Comparison of ENCODE assay signal across 31 cellular contexts in genomic region chr4:39908284-39908683, GRCh38.
DNase-seq lines count a peak whose midpoint lies in the region; ATAC-seq, FAIRE-seq and TF ChIP-seq lines count a peak whose summit lies in the region.
"Had no signal": no experiment of that assay in that cellular context is flagged by ENCODE, and none has a peak within 500 bp of the region (broad histone marks: within the 10 kb centered on the region; RNA-seq: fewer than 3 reads in every experiment).

No MANE protein-coding gene starts in this region.

- peaks cover 94% of the 10 kb centered on the region for H3K36me3 Mint-ChIP-seq in activated T-cell treated with anti-CD3 and anti-CD28 coated beads, Interleukin-2, amount 50 U/mL, for 24 hours (ENCODE audit: low read depth)

- no peaks in the 10 kb centered on the region for H3K23me2 ChIP-seq in H1 (ENCODE audit: low read depth, low read length)

- H3K4me1 Mint-ChIP-seq in activated T-cell treated with anti-CD3 and anti-CD28 coated beads, Interleukin-2, amount 50 U/mL, for 24 hours (ENCODE audit: low read depth) = peaks cover 12% of the 10 kb centered on the region
- H3K4me1 Mint-ChIP-seq: brain, GM23338, memory B cell had no signal

- no peak for TF ChIP-seq RAD21 in H1 (IDR thresholded peaks at IDR 0.05 in 1 of 2, conservative IDR thresholded peaks at IDR 0.05 in 1 of 2; ENCODE audit: low read depth in 2 of 2, low read length in 2 of 2)

- no peak overlapping the region for H2BK12ac ChIP-seq in H1 (ENCODE audit: low read depth, low read length)

- 68 to 74% methylated on average over 2 of the region's 2 CpGs for WGBS in GM23248 (ENCODE audit: low coverage in 1 of 2, low lambda C conversion rate in 2 of 2, missing lambda C conversion rate in 2 of 2), 2 experiments
- 92% methylated on average over 2 of the region's 2 CpGs; no CpG with 5 or more reads in 1 of the 2 experiments for WGBS in H1 (ENCODE audit: extremely low coverage in 1 of 2, insufficient coverage in 1 of 2, insufficient read length in 1 of 2, insufficient replicate concordance in 2 of 2, low coverage in 1 of 2, low lambda C conversion rate in 2 of 2, missing lambda C conversion rate in 1 of 2), 2 experiments

- no peak for TF ChIP-seq POLR2A in H1 (IDR thresholded peaks at IDR 0.05; ENCODE audit: control extremely low read depth in 1 of 2, low read depth in 2 of 2, low read length in 2 of 2)

- no peak overlapping the region for H4K8ac ChIP-seq in H1 (ENCODE audit: extremely low read depth, insufficient read depth, low read length)

- POLR2A ChIA-PET in H1 (lab: Charles Lee; ENCODE audit: partially characterized antibody) = interaction anchor here (1.0 kb wide), 1 partner anchor 10 kb away, joined by 4 read pairs; no protein-coding TSS in a partner anchor

- H3K9me3 Mint-ChIP-seq in activated T-cell treated with anti-CD3 and anti-CD28 coated beads, Interleukin-2, amount 50 U/mL, for 24 hours = no peaks in the 10 kb centered on the region
- H3K9me3 Mint-ChIP-seq: brain, GM23338, memory B cell, naive B cell had no signal

- intact Hi-C loops in left lung (cut with DNase I) = no loop called here

- no peaks in the 10 kb centered on the region for H3K4me1 ChIP-seq in GM23248 (ENCODE audit: insufficient read depth)
- no peaks in the 10 kb centered on the region for H3K4me1 ChIP-seq in H1 (replicated peaks in 1 of 4; ENCODE audit: control insufficient read depth in 3 of 4, insufficient read depth in 4 of 4, low read length in 3 of 4)
- H3K4me1 ChIP-seq in left lung = no peaks in the 10 kb centered on the region
- H3K4me1 ChIP-seq: BLaER1 treated with 17β-estradiol and CSF1 and Interleukin-3, amounts not matched to agents 10 nM and 100 nM; Caco-2; psoas muscle; stomach; tibial nerve had no signal

- H3K27me3 ChIP-seq in GM23248 (replicated peaks; ENCODE audit: insufficient read depth) (no peaks in the 10 kb centered on the region), H1 (replicated peaks in 1 of 4; ENCODE audit: control insufficient read depth in 3 of 4, extremely low read depth in 1 of 4, insufficient read depth in 3 of 4, low read length in 3 of 4) (no peaks in the 10 kb centered on the region), left lung (no peaks in the 10 kb centered on the region)
- H3K27me3 ChIP-seq: BLaER1 treated with 17β-estradiol and CSF1 and Interleukin-3, amounts not matched to agents 10 nM and 100 nM; heart left ventricle; MG63; stomach; tibial nerve had no signal

- H3K56ac ChIP-seq in H1 (replicated peaks; ENCODE audit: insufficient read length, low read depth, low read length) = no peak overlapping the region

- no peak overlapping the region for H2BK15ac ChIP-seq in H1 (ENCODE audit: low read length)

- no peak overlapping the region for H2BK120ac ChIP-seq in H1 (replicated peaks; ENCODE audit: low read depth, low read length)

- no peaks in the 10 kb centered on the region for H3K27me3 Mint-ChIP-seq in activated T-cell treated with anti-CD3 and anti-CD28 coated beads, Interleukin-2, amount 50 U/mL, for 24 hours
- H3K27me3 Mint-ChIP-seq: brain, memory B cell, naive B cell had no signal

- no peak overlapping the region for H3K4ac ChIP-seq in H1 (replicated peaks; ENCODE audit: insufficient read length, low read depth, low read length)

- no peaks in the 10 kb centered on the region for H3F3A ChIP-seq in GM23248 (ENCODE audit: insufficient read depth)

- TF ChIP-seq CTCF in H1 (IDR thresholded peaks at IDR 0.05; ENCODE audit: control extremely low read depth in 1 of 3, insufficient read depth in 1 of 3, low read depth in 1 of 3, low read length in 3 of 3) = no peak
- TF ChIP-seq CTCF in left lung (IDR thresholded peaks at IDR 0.05) = no peak
- no peak for TF ChIP-seq CTCF in omental fat pad (IDR thresholded peaks at IDR 0.05)

- H4K91ac ChIP-seq in H1 (replicated peaks; ENCODE audit: insufficient read length, low read length) = no peak overlapping the region

- H3K4me3 Mint-ChIP-seq in activated T-cell treated with anti-CD3 and anti-CD28 coated beads, Interleukin-2, amount 50 U/mL, for 24 hours = no peak overlapping the region
- H3K4me3 Mint-ChIP-seq: brain, GM23338, memory B cell, naive B cell had no signal

- H4K20me1 ChIP-seq in GM23248 (ENCODE audit: insufficient read depth) = no peaks in the 10 kb centered on the region
- no peaks in the 10 kb centered on the region for H4K20me1 ChIP-seq in H1 (replicated peaks in 1 of 2; ENCODE audit: control insufficient read depth in 1 of 2, insufficient read depth in 2 of 2, low read length in 2 of 2)

- no peaks in the 10 kb centered on the region for H3K79me1 ChIP-seq in H1 (ENCODE audit: low read depth, low read length)

- no peak overlapping the region for H3K4me2 ChIP-seq in GM23248 (ENCODE audit: unreplicated experiment)
- no peak overlapping the region for H3K4me2 ChIP-seq in H1 (ENCODE audit: insufficient read depth in 1 of 2, low read depth in 2 of 2, low read length in 2 of 2)
- H3K4me2 ChIP-seq: BLaER1 treated with 17β-estradiol and CSF1 and Interleukin-3, amounts not matched to agents 10 nM and 100 nM; GM23338 had no signal

- in situ Hi-C loops in ACHN (cut with HindIII; ENCODE audit: low pct_ligation_motif_present, low pct_unique_long_range_greater_than_20kb, low sequenced_read_pairs) = no loop called here
- in situ Hi-C loops in GM23248 (cut with MboI) = no loop called here

- H3K9ac ChIP-seq in GM23248 (no peak overlapping the region), H1 (replicated peaks in 1 of 4; ENCODE audit: extremely low read depth in 1 of 4, low read depth in 3 of 4, low read length in 3 of 4) (no peak overlapping the region)
- H3K9ac ChIP-seq: BLaER1 treated with 17β-estradiol and CSF1 and Interleukin-3, amounts not matched to agents 10 nM and 100 nM had no signal

- H3K18ac ChIP-seq in H1 (ENCODE audit: extremely low read depth, low read length) = no peak overlapping the region

- H3K36me3 ChIP-seq in GM23248 (ENCODE audit: low read depth) (peaks cover 36% of the 10 kb centered on the region), H1 (ENCODE audit: control insufficient read depth in 2 of 4, insufficient read depth in 4 of 4, low read length in 3 of 4) (peaks cover 0 to 36% (median 9%) of the 10 kb centered on the region in 4 experiments; a peak in 5 of 8 replicates), left lung (peaks cover 0 to 77% of the 10 kb centered on the region in 2 donors)

- no peak overlapping the region for H2BK5ac ChIP-seq in H1 (ENCODE audit: low read depth, low read length)

- no peaks in the 10 kb centered on the region for H3K9me3 ChIP-seq in GM23248 (ENCODE audit: low read depth)
- H3K9me3 ChIP-seq in H1 (ENCODE audit: insufficient read depth in 2 of 2, low read depth in 1 of 2, low read length in 1 of 2) = no peaks in the 10 kb centered on the region
- no peaks in the 10 kb centered on the region for H3K9me3 ChIP-seq in left lung
- H3K9me3 ChIP-seq: BLaER1 treated with 17β-estradiol and CSF1 and Interleukin-3, amounts not matched to agents 10 nM and 100 nM; Caco-2; heart left ventricle; MG63; psoas muscle; stomach; tibial nerve had no signal

- peak; percentile 28 for FAIRE-seq in H1 (lab: Jason Lieb, UNC)
- FAIRE-seq: endothelial cell of umbilical vein, small intestine had no signal

- H3K79me2 ChIP-seq in GM23248 (ENCODE audit: insufficient read depth) (peaks cover 28% of the 10 kb centered on the region), H1 (ENCODE audit: control insufficient read depth in 1 of 2, insufficient read depth in 2 of 2, low read length in 2 of 2) (no peaks in the 10 kb centered on the region)

- H2AFZ ChIP-seq in GM23248 (no peak overlapping the region), H1 (ENCODE audit: low read length) (no peak overlapping the region)
- H2AFZ ChIP-seq: GM23338 had no signal

- no peaks in the 10 kb centered on the region for H3K9me2 ChIP-seq in GM23248 (ENCODE audit: insufficient read depth)

- H3K23ac ChIP-seq in H1 (ENCODE audit: insufficient read length) = no peak overlapping the region

- H3K27ac ChIP-seq in GM23248 (no peak overlapping the region), H1 (ENCODE audit: low read depth, low read length) (no peak overlapping the region), left lung (no peak overlapping the region)
- H3K27ac ChIP-seq: BLaER1 treated with 17β-estradiol and CSF1 and Interleukin-3, amounts not matched to agents 10 nM and 100 nM; psoas muscle; SK-N-MC; stomach; tibial nerve had no signal

- no peak for TF ChIP-seq EP300 in H1 (IDR thresholded peaks at IDR 0.05; ENCODE audit: borderline replicate concordance in 1 of 2, low read depth in 2 of 2, low read length in 2 of 2)

- no peak overlapping the region for H2AK5ac ChIP-seq in H1 (ENCODE audit: low read depth, low read length)

- H3K27ac Mint-ChIP-seq in activated T-cell treated with anti-CD3 and anti-CD28 coated beads, Interleukin-2, amount 50 U/mL, for 24 hours = no peak overlapping the region
- H3K27ac Mint-ChIP-seq: GM23338, memory B cell had no signal

- DNase-seq in ACHN (peak; percentile 19), GM23248 (peak; percentile 7), H1 (ENCODE audit: low read depth in 1 of 2, low spot score in 2 of 2) (no peak), kidney glomerular epithelial cell (lab: John Stamatoyannopoulos, UW) (peak; percentile 38), left lung (no peak), EL (no peak), omental fat pad (ENCODE audit: low spot score) (no peak)
- DNase-seq in activated T-cell treated with anti-CD3 and anti-CD28 coated beads, Interleukin-2, amount 50 U/mL, for 24 hours = no peak
- DNase-seq: activated CD4-positive, CD25-positive, alpha-beta regulatory T cell; activated naive CD4-positive, alpha-beta T cell treated with Interleukin-2 at 50 U/mL for 16 hours; Caco-2; cerebellar nuclear complex; heart left ventricle; left cardiac atrium; MG63; naive B cell; NCI-H1105 treated with DMSO at 0.1 percent for 48 hours; NCI-H2029 treated with DMSO at 0.1 percent for 48 hours; NCI-H2227 treated with DMSO at 0.1 percent for 48 hours; NCI-H69; nucleus accumbens; psoas muscle; small intestine; stomach had no signal

- no peak overlapping the region for H3K14ac ChIP-seq in H1 (ENCODE audit: insufficient read length)

- H4K5ac ChIP-seq in H1 (ENCODE audit: insufficient read length, low read depth, low read length) = no peak overlapping the region

- CTCF ChIA-PET in H1 (lab: Charles Lee; ENCODE audit: partially characterized antibody) = interaction anchor here (0.6 kb wide), 1 partner anchor 67 kb away, joined by 4 read pairs; no protein-coding TSS in a partner anchor

- H2BK20ac ChIP-seq in H1 (ENCODE audit: low read length) = no peak overlapping the region

- H3K4me3 ChIP-seq in GM23248 = no peak overlapping the region
- H3K4me3 ChIP-seq in H1 (ENCODE audit: extremely low read depth in 1 of 4, insufficient read depth in 2 of 4, low read depth in 3 of 4, low read length in 4 of 4) = no peak overlapping the region
- H3K4me3 ChIP-seq in left lung = no peak overlapping the region
- H3K4me3 ChIP-seq: BLaER1 treated with 17β-estradiol and CSF1 and Interleukin-3, amounts not matched to agents 10 nM and 100 nM; GM23338; MG63; psoas muscle; SK-N-MC; stomach; tibial nerve had no signal

- ATAC-seq in left lung (no peak), omental fat pad (ENCODE audit: low FRiP score) (no peak)
- ATAC-seq: GM23338, left cardiac atrium, psoas muscle had no signal

Comparison
In these comparisons a context has a peak if more than half of its experiments do, and no peak if none do; other contexts are left out.
1. DNase-seq: peak in ACHN (single experiment), GM23248 (single experiment) and kidney glomerular epithelial cell (single experiment); none in H1 (0 of 2), left lung (0 of 2), EL (single experiment), omental fat pad (single experiment) and activated T-cell treated with anti-CD3 and anti-CD28 coated beads, Interleukin-2, amount 50 U/mL, for 24 hours (single experiment).